ENCODE assay signal across 8 cellular contexts in the genomic region with DNA sequence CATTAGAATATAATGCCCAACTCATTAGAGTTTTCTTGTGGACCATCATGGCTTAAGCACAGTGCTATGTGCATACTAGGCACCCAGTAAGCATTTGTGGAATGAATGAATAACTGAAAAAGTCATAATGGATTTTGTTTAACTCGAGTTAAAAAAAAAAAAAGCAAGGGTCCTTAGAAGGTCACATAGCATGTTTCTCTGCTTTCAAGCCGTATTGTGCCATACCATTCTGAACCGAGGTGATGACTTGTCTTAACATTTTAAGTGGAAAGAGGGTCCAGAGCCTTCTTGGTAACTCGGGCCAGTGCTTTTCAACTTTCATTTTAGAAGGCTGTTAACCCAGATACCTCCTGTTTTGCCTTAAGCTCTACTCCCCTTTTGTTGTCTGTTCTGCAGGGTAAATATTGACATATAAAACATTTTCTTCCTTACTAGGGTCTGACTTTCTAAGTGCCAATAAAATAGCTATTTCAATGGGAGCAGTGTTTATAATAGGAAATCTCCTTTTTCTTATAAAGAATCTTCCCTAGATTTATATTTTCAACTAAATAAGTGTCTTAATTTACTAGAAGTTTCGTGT. TPM values are rescaled to one million over a fixed set of nuclear protein-coding genes. Genes with fewer than 3 reads are reported as not detected.
A peak's percentile ranks its signal among the peaks of the same experiment; 100 is the strongest.
DNase-seq lines count a peak whose midpoint lies in the region; ATAC-seq lines count a peak whose summit lies in the region.

No MANE protein-coding gene starts in this region.

- H3K4me3 ChIP-seq in CD4-positive, CD25-positive, alpha-beta regulatory T cell (ENCODE audit: low read depth, low read length) = peak overlapping the region; percentile 89

- H3K9me3 Mint-ChIP-seq in CD4-positive, CD25-positive, alpha-beta regulatory T cell = no peaks in the 10 kb centered on the region
- no peaks in the 10 kb centered on the region for H3K9me3 Mint-ChIP-seq in dendritic cell treated with granulocyte-macrophage colony-stimulating factor and Interleukin-4, amounts not matched to agents 40 ng/mL and 50 ng/mL, for 4 days
- H3K9me3 Mint-ChIP-seq in natural killer cell treated with Interleukin-12 subunit alpha and Interleukin-12 subunit beta and Interleukin-15 and Interleukin-18, amount 100 ng/mL, for 72 hours = no peaks in the 10 kb centered on the region

- peak overlapping the region; percentile 96 to 99 (median 99) for H3K27ac Mint-ChIP-seq in CD4-positive, CD25-positive, alpha-beta regulatory T cell
- H3K27ac Mint-ChIP-seq in dendritic cell treated with granulocyte-macrophage colony-stimulating factor and Interleukin-4, amounts not matched to agents 40 ng/mL and 50 ng/mL, for 4 days = peak overlapping the region; percentile 93
- peak overlapping the region; percentile 90 to 97 for H3K27ac Mint-ChIP-seq in natural killer cell treated with Interleukin-12 subunit alpha and Interleukin-12 subunit beta and Interleukin-15 and Interleukin-18, amount 100 ng/mL, for 72 hours

- DNase-seq in CD4-positive, CD25-positive, alpha-beta regulatory T cell = peak in 2 of 3 donors; percentile 11 to 23
- peak; percentile 34 for DNase-seq in NAMALWA (ENCODE audit: low spot score)
- DNase-seq in natural killer cell treated with Interleukin-12 subunit alpha and Interleukin-12 subunit beta and Interleukin-15 and Interleukin-18, amount 100 ng/mL, for 72 hours (ENCODE audit: low spot score) = no peak
- DNase-seq in stimulated activated naive CD4-positive, alpha-beta T cell treated with Interleukin-2 at 50 U/mL for 16 hours (lab: John Stamatoyannopoulos, UW) = no peak
- DNase-seq in NCI-H1092 treated with DMSO at 0.1 percent for 48 hours (lab: John Stamatoyannopoulos, UW) = no peak

- H3K36me3 Mint-ChIP-seq in CD4-positive, CD25-positive, alpha-beta regulatory T cell = peaks cover 9% of the 10 kb centered on the region
- H3K36me3 Mint-ChIP-seq in dendritic cell treated with granulocyte-macrophage colony-stimulating factor and Interleukin-4, amounts not matched to agents 40 ng/mL and 50 ng/mL, for 4 days (ENCODE audit: low read depth) = peaks cover 14% of the 10 kb centered on the region
- H3K36me3 Mint-ChIP-seq in natural killer cell treated with Interleukin-12 subunit alpha and Interleukin-12 subunit beta and Interleukin-15 and Interleukin-18, amount 100 ng/mL, for 72 hours = peaks cover 6% of the 10 kb centered on the region

- no peaks in the 10 kb centered on the region for H3K27me3 ChIP-seq in CD4-positive, CD25-positive, alpha-beta regulatory T cell (ENCODE audit: control insufficient read depth, insufficient read depth, low read length)

- H3K27ac ChIP-seq in CD4-positive, CD25-positive, alpha-beta regulatory T cell (ENCODE audit: insufficient read depth, low read length, poor library complexity, severe bottlenecking) = peak overlapping the region; percentile 99

- no peaks in the 10 kb centered on the region for H3K9me3 ChIP-seq in CD4-positive, CD25-positive, alpha-beta regulatory T cell (ENCODE audit: control insufficient read depth in 2 of 2, low read length in 2 of 2)

- H3K4me1 ChIP-seq in CD4-positive, CD25-positive, alpha-beta regulatory T cell (ENCODE audit: control insufficient read depth, insufficient read depth, low read length, poor library complexity, severe bottlenecking) = peaks cover 33% of the 10 kb centered on the region

- no peaks in the 10 kb centered on the region for H3K27me3 Mint-ChIP-seq in CD4-positive, CD25-positive, alpha-beta regulatory T cell
- H3K27me3 Mint-ChIP-seq in dendritic cell treated with granulocyte-macrophage colony-stimulating factor and Interleukin-4, amounts not matched to agents 40 ng/mL and 50 ng/mL, for 4 days = no peaks in the 10 kb centered on the region
- H3K27me3 Mint-ChIP-seq in natural killer cell treated with Interleukin-12 subunit alpha and Interleukin-12 subunit beta and Interleukin-15 and Interleukin-18, amount 100 ng/mL, for 72 hours = no peaks in the 10 kb centered on the region

- peaks cover 3% of the 10 kb centered on the region for H3K36me3 ChIP-seq in CD4-positive, CD25-positive, alpha-beta regulatory T cell (ENCODE audit: control insufficient read depth, insufficient read depth, low read length)

- H3K4me1 Mint-ChIP-seq in CD4-positive, CD25-positive, alpha-beta regulatory T cell = peaks cover 32 to 71% (median 39%) of the 10 kb centered on the region in 4 donors
- peaks cover 31% of the 10 kb centered on the region for H3K4me1 Mint-ChIP-seq in dendritic cell treated with granulocyte-macrophage colony-stimulating factor and Interleukin-4, amounts not matched to agents 40 ng/mL and 50 ng/mL, for 4 days (ENCODE audit: low read depth)
- H3K4me1 Mint-ChIP-seq in natural killer cell treated with Interleukin-12 subunit alpha and Interleukin-12 subunit beta and Interleukin-15 and Interleukin-18, amount 100 ng/mL, for 72 hours (ENCODE audit: low read depth in 2 of 2) = peaks cover 32 to 37% of the 10 kb centered on the region in 2 donors

- no peak for ATAC-seq in CD4-positive, CD25-positive, alpha-beta regulatory T cell (ENCODE audit: low read depth in 2 of 2)
- no peak for ATAC-seq in natural killer cell treated with Interleukin-12 subunit alpha and Interleukin-12 subunit beta and Interleukin-15 and Interleukin-18, amount 100 ng/mL, for 72 hours
- ATAC-seq in GM18517 (IDR thresholded peaks at IDR 0.05; ENCODE audit: unreplicated experiment) (no peak), HG02610 (IDR thresholded peaks at IDR 0.05; ENCODE audit: unreplicated experiment) (no peak)

- intact Hi-C loops in dendritic cell treated with granulocyte-macrophage colony-stimulating factor and Interleukin-4, amounts not matched to agents 40 ng/mL and 50 ng/mL, for 4 days (cut with micrococcal nuclease) = loop anchor here (5.0 to 10.0 kb wide), 2 partner anchors 105 to 473 kb away; a partner anchor contains a TSS

- H3K4me3 Mint-ChIP-seq in CD4-positive, CD25-positive, alpha-beta regulatory T cell = peak overlapping the region; percentile 95 to 100 (median 98)
- H3K4me3 Mint-ChIP-seq in dendritic cell treated with granulocyte-macrophage colony-stimulating factor and Interleukin-4, amounts not matched to agents 40 ng/mL and 50 ng/mL, for 4 days = peak overlapping the region; percentile 89
- peak overlapping the region; percentile 98 for H3K4me3 Mint-ChIP-seq in natural killer cell treated with Interleukin-12 subunit alpha and Interleukin-12 subunit beta and Interleukin-15 and Interleukin-18, amount 100 ng/mL, for 72 hours

RNA-seq across cellular contexts. Expression of a gene that starts 0.8 kb away (rescaled TPM):
- total RNA-seq in CD4-positive, CD25-positive, alpha-beta regulatory T cell = 1.8 TPM
- under 1 TPM; 0.23 to 0.57 (median 0.32) TPM for polyA plus RNA-seq in CD4-positive, CD25-positive, alpha-beta regulatory T cell
- 1 to 10 TPM; 2.1 to 7.4 TPM for total RNA-seq in natural killer cell treated with Interleukin-12 subunit alpha and Interleukin-12 subunit beta and Interleukin-15 and Interleukin-18, amount 100 ng/mL, for 72 hours

RNA-seq across cellular contexts. Expression of a gene that starts 1.4 kb away (rescaled TPM):
- 42.8 TPM for total RNA-seq in CD4-positive, CD25-positive, alpha-beta regulatory T cell
- polyA plus RNA-seq in CD4-positive, CD25-positive, alpha-beta regulatory T cell = 1 to 10 TPM; 6.0 to 7.1 (median 6.3) TPM
- 10 to 100 TPM; 38.5 to 64.0 TPM for total RNA-seq in natural killer cell treated with Interleukin-12 subunit alpha and Interleukin-12 subunit beta and Interleukin-15 and Interleukin-18, amount 100 ng/mL, for 72 hours

RNA-seq across cellular contexts. Expression of a gene that starts 54.3 kb away (rescaled TPM):
- not detected for total RNA-seq in CD4-positive, CD25-positive, alpha-beta regulatory T cell
- not detected for polyA plus RNA-seq in CD4-positive, CD25-positive, alpha-beta regulatory T cell
- not detected for total RNA-seq in natural killer cell treated with Interleukin-12 subunit alpha and Interleukin-12 subunit beta and Interleukin-15 and Interleukin-18, amount 100 ng/mL, for 72 hours

Comparison
In these comparisons a context has a peak if more than half of its experiments do, and no peak if none do; other contexts are left out.
1. DNase-seq: peak in CD4-positive, CD25-positive, alpha-beta regulatory T cell (2 of 3) and NAMALWA (single experiment); none in natural killer cell treated with Interleukin-12 subunit alpha and Interleukin-12 subunit beta and Interleukin-15 and Interleukin-18, amount 100 ng/mL, for 72 hours (single experiment), stimulated activated naive CD4-positive, alpha-beta T cell treated with Interleukin-2 at 50 U/mL for 16 hours (single experiment) and NCI-H1092 treated with DMSO at 0.1 percent for 48 hours (single experiment).
2. Peak in every context shown above with its lines, with median percentiles within 50 percentile points of each other: H3K27ac Mint-ChIP-seq and H3K4me3 Mint-ChIP-seq.